Comparison of ENCODE assay signal across 20 cellular contexts in the genomic region with DNA sequence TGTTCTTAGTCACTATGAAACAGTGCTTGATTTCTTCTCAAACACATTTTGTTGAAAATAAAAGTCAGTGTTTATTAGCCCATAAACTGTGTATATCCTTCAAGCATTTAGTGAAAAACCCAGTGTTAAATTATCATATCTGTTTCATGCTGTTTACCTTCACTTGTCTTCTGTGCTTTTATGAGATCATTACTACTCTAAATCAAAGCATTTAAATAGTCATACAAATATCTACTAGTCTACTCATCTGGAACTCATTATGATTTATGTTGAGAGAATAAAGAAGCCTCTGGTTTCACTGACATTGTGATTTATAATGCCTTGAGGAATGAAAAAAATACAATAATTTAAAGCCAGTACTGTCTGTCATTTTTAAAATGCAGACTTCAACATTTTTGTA.
"Had no signal": no experiment of that assay in that cellular context is flagged by ENCODE, and none has a peak within 500 bp of the region (broad histone marks: within the 10 kb centered on the region; RNA-seq: fewer than 3 reads in every experiment).

No MANE protein-coding gene starts in this region.

- H3K36me3 ChIP-seq: adrenal gland, ascending aorta, brain microvascular endothelial cell, left lung, neural progenitor cell, thoracic aorta, upper lobe of left lung had no signal

- H3K4me3 ChIP-seq: adrenal gland, ascending aorta, hepatocyte, left lung, neural progenitor cell, thoracic aorta, upper lobe of left lung had no signal

- H3K9me3 ChIP-seq: adrenal gland, ascending aorta, left lung, thoracic aorta, upper lobe of left lung had no signal

- H3K4me1 ChIP-seq: adrenal gland, ascending aorta, left lung, neural progenitor cell, upper lobe of left lung had no signal

- H3K27ac ChIP-seq: adrenal gland, ascending aorta, brain microvascular endothelial cell, hepatocyte, left lung, neural progenitor cell, thoracic aorta, upper lobe of left lung had no signal

- DNase-seq: activated CD4-positive, alpha-beta T cell treated with anti-CD3 and anti-CD28 coated beads for 1 hour; activated CD4-positive, alpha-beta T cell treated with anti-CD3 and anti-CD28 coated beads, Interleukin-2, amount 50 U/mL, for 1 hour; activated naive CD4-positive, alpha-beta T cell; activated T-cell treated with anti-CD3 and anti-CD28 coated beads, Interleukin-2, amount 50 U/mL, for 4 hours; adrenal gland; brain microvascular endothelial cell; caudate nucleus; dermis blood vessel endothelial cell; effector CD8-positive, alpha-beta T cell; glutamatergic neuron; kidney glomerular epithelial cell; left lung; naive thymus-derived CD8-positive, alpha-beta T cell; stimulated activated CD4-positive, alpha-beta T cell treated with anti-CD3 and anti-CD28 coated beads, Interleukin-4, amount 100 ng/mL, for 1 hour; stimulated activated naive CD4-positive, alpha-beta T cell treated with Interleukin-2 at 50 U/mL for 16 hours; upper lobe of left lung had no signal
